In genomic region chr16:87388818-87389134, GRCh38 we compare ENCODE assay signal across 8 cellular contexts. TPM values are rescaled to one million over a fixed set of nuclear protein-coding genes. Genes with fewer than 3 reads are reported as not detected.
DNase-seq lines count a peak whose midpoint lies in the region; ATAC-seq, FAIRE-seq and TF ChIP-seq lines count a peak whose summit lies in the region.

No MANE protein-coding gene starts in this region.

- peak overlapping the region; percentile 81 for H3K4me3 Mint-ChIP-seq in glutamatergic neuron (ENCODE audit: unreplicated experiment)

- no peak for ATAC-seq in GM21723 (IDR thresholded peaks at IDR 0.05; ENCODE audit: unreplicated experiment)
- ATAC-seq in GM19395 (IDR thresholded peaks at IDR 0.05; ENCODE audit: unreplicated experiment) = no peak

- H3K27me3 ChIP-seq in small intestine (ENCODE audit: control insufficient read depth in 2 of 2, insufficient read depth in 2 of 2, low read length in 2 of 2) = no peaks in the 10 kb centered on the region

- no peaks in the 10 kb centered on the region for H3K36me3 Mint-ChIP-seq in glutamatergic neuron (ENCODE audit: unreplicated experiment)

- H3K27ac ChIP-seq in HEK293 (ENCODE audit: extremely low read depth, low read depth, low read length) = peak overlapping the region; percentile 20; the same call in 1 of the 2 replicates
- peak overlapping the region; percentile 63; the same call in 1 of the 2 replicates for H3K27ac ChIP-seq in VCaP
- H3K27ac ChIP-seq in small intestine (ENCODE audit: low read depth in 1 of 2, low read length in 1 of 2) = peak overlapping the region; percentile 92 to 93

- no peaks in the 10 kb centered on the region for H3K36me3 ChIP-seq in HEK293 (ENCODE audit: control insufficient read depth in 2 of 2, insufficient read depth in 1 of 2, low read length in 2 of 2)
- no peaks in the 10 kb centered on the region for H3K36me3 ChIP-seq in small intestine (ENCODE audit: control insufficient read depth in 2 of 2, insufficient read depth in 2 of 2, low read length in 2 of 2)

- DNase-seq in glutamatergic neuron = no peak
- DNase-seq in small intestine = no peak
- no peak for DNase-seq in activated CD4-positive, CD25-positive, alpha-beta regulatory T cell treated with anti-CD3 and anti-CD28 coated beads, Interleukin-2, amount 50 U/mL, for 72 hours
- no peak for DNase-seq in HCEC 1CT

- H3K4me1 Mint-ChIP-seq in glutamatergic neuron (ENCODE audit: low read depth, unreplicated experiment) = peaks cover 35% of the 10 kb centered on the region

- no peak for FAIRE-seq in small intestine (lab: Jason Lieb, UNC)

- H3K9me3 Mint-ChIP-seq in glutamatergic neuron (ENCODE audit: unreplicated experiment) = peaks cover 31% of the 10 kb centered on the region

- POLR2A ChIA-PET in HEK293 (lab: Yijun Ruan, JAX) = interaction anchor here (0.8 to 1.6 kb wide), 5 partner anchors 13 to 247 kb away, joined by 3 to 14 read pairs (median 3); partner anchors contain the start of gene C16orf95

- H3K9me3 ChIP-seq in HEK293 (ENCODE audit: control insufficient read depth, insufficient read depth, low read depth, low read length) = no peaks in the 10 kb centered on the region
- H3K9me3 ChIP-seq in small intestine (ENCODE audit: control insufficient read depth, low read depth) = no peaks in the 10 kb centered on the region

- CTCF ChIA-PET in HEK293 (lab: Yijun Ruan, JAX) = interaction anchor here (0.9 to 1.9 kb wide), 3 partner anchors 63 to 248 kb away, joined by 3 to 8 read pairs (median 3); no protein-coding TSS in a partner anchor

- H3K4me1 ChIP-seq in HEK293 (ENCODE audit: control insufficient read depth, insufficient read depth, low read length) (peaks cover 3% of the 10 kb centered on the region), small intestine (ENCODE audit: control insufficient read depth in 2 of 2, insufficient read depth in 1 of 2, low read depth in 1 of 2, low read length in 1 of 2) (peaks cover 0 to 15% of the 10 kb centered on the region in 2 donors)

- H3K27me3 Mint-ChIP-seq in glutamatergic neuron (ENCODE audit: unreplicated experiment) = peaks cover 24% of the 10 kb centered on the region

- peak overlapping the region; percentile 99 for H3K27ac Mint-ChIP-seq in glutamatergic neuron (ENCODE audit: unreplicated experiment)

- no peak overlapping the region for H3K4me3 ChIP-seq in HEK293 (ENCODE audit: low read depth, low read length)
- no peak overlapping the region for H3K4me3 ChIP-seq in small intestine (ENCODE audit: low read depth in 1 of 2, low read length in 2 of 2)

- WGBS in small intestine, 3 donors = 5 to 20% (median 8%) methylated on average over 1 of the region's 1 CpG

- TF ChIP-seq CTCF in HEK293 (tag by site-specific recombination; IDR thresholded peaks at IDR 0.05) (no peak), VCaP (conservative IDR thresholded peaks at IDR 0.05) (no peak), glutamatergic neuron (IDR thresholded peaks at IDR 0.05; ENCODE audit: partially characterized antibody, unreplicated experiment) (no peak)

TF ChIP-seq in HEK293, 187 proteins besides CTCF, POLR2A, EP300 and RAD21:
- TF ChIP-seq PRDM4 (tag by site-specific recombination; IDR thresholded peaks at IDR 0.05) (no peak), ZNF10 (tag by site-specific recombination; IDR thresholded peaks at IDR 0.05) (peak; percentile 3; the same call in 1 of the 2 replicates), ZSCAN23 (tag by site-specific recombination; IDR thresholded peaks at IDR 0.05) (no peak), ZNF416 (tag by site-specific recombination; IDR thresholded peaks at IDR 0.05) (no peak), ZBTB26 (tag by site-specific recombination; optimal IDR thresholded peaks at IDR 0.05) (no peak), ZNF155 (tag by site-specific recombination; IDR thresholded peaks at IDR 0.05) (no peak), MEIS1 (CRISPR knock-in tag; IDR thresholded peaks at IDR 0.05; ENCODE audit: borderline replicate concordance) (no peak), HOXC10 (CRISPR knock-in tag; IDR thresholded peaks at IDR 0.05) (no peak), ZSCAN30 (tag by site-specific recombination; IDR thresholded peaks at IDR 0.05) (no peak), KLF10 (tag by site-specific recombination; IDR thresholded peaks at IDR 0.05) (peak; percentile 2; the same call in 1 of the 2 replicates), ZNF175 (tag by site-specific recombination; IDR thresholded peaks at IDR 0.05) (no peak), ZNF239 (tag by site-specific recombination; IDR thresholded peaks at IDR 0.05) (no peak), ZNF544 (tag by site-specific recombination; IDR thresholded peaks at IDR 0.05) (no peak), ZNF701 (tag by site-specific recombination; IDR thresholded peaks at IDR 0.05) (no peak), PRDM6 (tag by site-specific recombination; IDR thresholded peaks at IDR 0.05) (no peak), TCF7L2 (IDR thresholded peaks at IDR 0.05; ENCODE audit: borderline replicate concordance, low read depth, low read length) (no peak), ZNF48 (tag by site-specific recombination; IDR thresholded peaks at IDR 0.05) (no peak)

RNA-seq across cellular contexts. Expression of gene MAP1LC3B, which starts 3.4 kb away (rescaled TPM):
- 297 TPM for total RNA-seq in glutamatergic neuron (ENCODE audit: unreplicated experiment)
- 10 to 100 TPM; 35.1 to 61.1 (median 55.0) TPM for polyA plus RNA-seq in small intestine

RNA-seq across cellular contexts. Expression of gene FBXO31, which starts 5.2 kb away (rescaled TPM):
- total RNA-seq in glutamatergic neuron (ENCODE audit: unreplicated experiment) = 66.7 TPM
- polyA plus RNA-seq in small intestine = 10 to 100 TPM; 25.1 to 38.7 (median 33.7) TPM

Comparison
In these comparisons a context has a peak if more than half of its experiments do, and no peak if none do; other contexts are left out.
1. H3K27ac ChIP-seq: peak in every context shown above with its lines; median percentile 92 in small intestine; 63 in VCaP; 20 in HEK293.